9 cellular contexts compared by ENCODE assay signal in the genomic region with DNA sequence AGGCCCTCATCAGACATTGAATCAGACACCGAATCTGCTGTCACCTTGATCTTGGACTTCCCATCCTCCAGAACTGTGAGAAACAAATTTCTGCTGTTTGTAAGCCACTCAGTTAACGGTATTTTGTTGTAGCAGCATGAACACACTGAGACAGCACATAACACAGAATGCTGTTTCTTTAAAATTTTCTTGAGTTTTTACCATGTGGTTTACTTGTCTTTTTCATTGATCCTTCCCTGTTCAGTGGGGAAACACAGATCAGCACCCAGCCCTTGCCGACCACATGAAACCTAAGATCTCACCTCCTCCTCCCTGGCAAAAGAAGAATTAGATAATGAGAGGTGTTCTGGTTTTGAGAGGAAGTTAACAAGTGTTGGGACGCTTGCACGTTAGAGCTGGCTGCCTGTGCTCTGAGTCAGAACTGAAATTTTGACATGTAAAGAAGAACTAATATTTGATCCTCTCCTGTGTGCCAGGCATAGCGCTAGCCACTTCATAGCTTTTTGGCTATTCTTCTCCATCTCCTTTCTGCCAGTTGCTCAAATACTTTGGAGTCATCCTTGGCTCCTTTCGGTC.
DNase-seq lines count a peak whose midpoint lies in the region; ATAC-seq, FAIRE-seq and TF ChIP-seq lines count a peak whose summit lies in the region.
"Had no signal": no experiment of that assay in that cellular context is flagged by ENCODE, and none has a peak within 500 bp of the region (broad histone marks: within the 10 kb centered on the region; RNA-seq: fewer than 3 reads in every experiment).

No MANE protein-coding gene starts in this region.

- peak overlapping the region; percentile 97 for H3K27ac Mint-ChIP-seq in activated naive CD8-positive, alpha-beta T cell treated with anti-CD3 and anti-CD28 coated beads for 36 hours

- intact Hi-C loops in kidney (cut with DNase I), result no loop called here

- H2BK12ac ChIP-seq in mesenchymal stem cell (ENCODE audit: low read length in 2 of 2), result no peak overlapping the region

- TF ChIP-seq CTCF in kidney (IDR thresholded peaks at IDR 0.05; ENCODE audit: borderline replicate concordance, extremely low read depth, insufficient read depth), result no peak

- no peak overlapping the region for H3K4me2 ChIP-seq in mesenchymal stem cell (ENCODE audit: low read length, poor library complexity, severe bottlenecking)

- no peak overlapping the region for H4K91ac ChIP-seq in mesenchymal stem cell (ENCODE audit: low read length)

- ATAC-seq in GM21447 (IDR thresholded peaks at IDR 0.05; ENCODE audit: unreplicated experiment), result peak; percentile 44

- H3K9me3 ChIP-seq in kidney (ENCODE audit: control insufficient read depth in 1 of 2, low read length in 2 of 2) (no peaks in the 10 kb centered on the region), mesenchymal stem cell (ENCODE audit: control insufficient read depth, low read length) (no peaks in the 10 kb centered on the region)
- H3K9me3 ChIP-seq: colonic mucosa had no signal

- H3K27me3 ChIP-seq in mesenchymal stem cell (ENCODE audit: control insufficient read depth in 1 of 2, insufficient read depth in 1 of 2, low read length in 2 of 2), result no peaks in the 10 kb centered on the region
- H3K27me3 ChIP-seq: colonic mucosa had no signal

- H3K4ac ChIP-seq in mesenchymal stem cell (ENCODE audit: low read depth in 1 of 2, low read length in 2 of 2), result no peak overlapping the region

- no peak overlapping the region for H3K14ac ChIP-seq in mesenchymal stem cell (ENCODE audit: low read length in 2 of 2)

- H4K8ac ChIP-seq in mesenchymal stem cell (ENCODE audit: low read length), result no peak overlapping the region

- FAIRE-seq in kidney (lab: Jason Lieb, UNC), result no peak

- H2BK5ac ChIP-seq in mesenchymal stem cell (ENCODE audit: low read depth, low read length, poor library complexity, severe bottlenecking), result no peak overlapping the region

- H3K4me3 ChIP-seq in kidney (ENCODE audit: low read length in 2 of 2), result no peak overlapping the region
- H3K4me3 ChIP-seq in mesenchymal stem cell (ENCODE audit: insufficient read depth in 1 of 2, low read depth in 1 of 2, low read length in 2 of 2), result no peak overlapping the region
- H3K4me3 ChIP-seq: colonic mucosa had no signal

- peaks cover 6% of the 10 kb centered on the region for H3K79me1 ChIP-seq in mesenchymal stem cell (replicated peaks; ENCODE audit: low read length, poor library complexity, severe bottlenecking)

- no peak overlapping the region for H3K27ac ChIP-seq in kidney (ENCODE audit: low read depth in 2 of 2, low read length in 2 of 2)
- H3K27ac ChIP-seq in mesenchymal stem cell (ENCODE audit: low read length, poor library complexity, severe bottlenecking), result no peak overlapping the region
- H3K27ac ChIP-seq: colonic mucosa had no signal

- H3K36me3 ChIP-seq in kidney (ENCODE audit: control insufficient read depth in 1 of 2, insufficient read depth in 2 of 2, low read length in 2 of 2), result no peaks in the 10 kb centered on the region
- peaks cover 3 to 20% of the 10 kb centered on the region in 2 experiments for H3K36me3 ChIP-seq in mesenchymal stem cell (ENCODE audit: control insufficient read depth in 1 of 2, insufficient read depth in 2 of 2, low read depth in 1 of 2, low read length in 2 of 2)
- H3K36me3 ChIP-seq: colonic mucosa had no signal

- DNase-seq in MV-4-11 (lab: John Stamatoyannopoulos, UW), result peak; percentile 65
- peak; percentile 73 for DNase-seq in activated naive CD8-positive, alpha-beta T cell treated with anti-CD3 and anti-CD28 coated beads for 36 hours
- DNase-seq in stimulated activated CD8-positive, alpha-beta memory T cell treated with anti-CD3 and anti-CD28 coated beads, Interleukin-4, amount 100 ng/mL, for 24 hours (ENCODE audit: low read depth), result peak; percentile 24
- DNase-seq in kidney, result no peak
- no peak for DNase-seq in mesenchymal stem cell
- no peak for DNase-seq in GM19238 (ENCODE audit: insufficient read length, low spot score)
- DNase-seq in Ammon's horn (ENCODE audit: low spot score), result no peak
- DNase-seq: colonic mucosa had no signal

- no peak overlapping the region for H3K23ac ChIP-seq in mesenchymal stem cell (ENCODE audit: low read length in 2 of 2)

- H2BK15ac ChIP-seq in mesenchymal stem cell (ENCODE audit: low read depth, poor library complexity, severe bottlenecking), result no peak overlapping the region

- H3K9me3 Mint-ChIP-seq in activated naive CD8-positive, alpha-beta T cell treated with anti-CD3 and anti-CD28 coated beads for 36 hours, result peaks cover 10% of the 10 kb centered on the region

- peak overlapping the region; percentile 64 for H3K4me3 Mint-ChIP-seq in activated naive CD8-positive, alpha-beta T cell treated with anti-CD3 and anti-CD28 coated beads for 36 hours

- H3K27me3 Mint-ChIP-seq in activated naive CD8-positive, alpha-beta T cell treated with anti-CD3 and anti-CD28 coated beads for 36 hours, result no peaks in the 10 kb centered on the region

- H3K4me1 Mint-ChIP-seq in activated naive CD8-positive, alpha-beta T cell treated with anti-CD3 and anti-CD28 coated beads for 36 hours, result peaks cover 92% of the 10 kb centered on the region

- H3K18ac ChIP-seq in mesenchymal stem cell (ENCODE audit: low read depth in 1 of 2, low read length in 2 of 2), result no peak overlapping the region

- no peak overlapping the region for H3K9ac ChIP-seq in kidney (ENCODE audit: low read length in 2 of 2)
- no peak overlapping the region for H3K9ac ChIP-seq in mesenchymal stem cell (ENCODE audit: low read length)

- H2AFZ ChIP-seq in mesenchymal stem cell (ENCODE audit: low read depth, low read length), result no peak overlapping the region

- no peak overlapping the region for H2BK120ac ChIP-seq in mesenchymal stem cell (ENCODE audit: low read depth, low read length)

- 80% methylated on average over 6 of the region's 7 CpGs for WGBS in mesenchymal stem cell

- H3K36me3 Mint-ChIP-seq in activated naive CD8-positive, alpha-beta T cell treated with anti-CD3 and anti-CD28 coated beads for 36 hours, result peaks cover 72% of the 10 kb centered on the region

- H3K4me1 ChIP-seq in kidney (ENCODE audit: control insufficient read depth in 1 of 2, insufficient read depth in 1 of 2, low read depth in 1 of 2, low read length in 2 of 2) (peaks cover 28 to 29% of the 10 kb centered on the region in 2 donors), mesenchymal stem cell (ENCODE audit: control insufficient read depth, insufficient read depth, low read depth, low read length) (peaks cover 12% of the 10 kb centered on the region)

- no peak overlapping the region for H2AK5ac ChIP-seq in mesenchymal stem cell (ENCODE audit: low read length, severe bottlenecking)

Comparison
In these comparisons a context has a peak if more than half of its experiments do, and no peak if none do; other contexts are left out.
1. DNase-seq: peak in MV-4-11 (single experiment), activated naive CD8-positive, alpha-beta T cell treated with anti-CD3 and anti-CD28 coated beads for 36 hours (single experiment) and stimulated activated CD8-positive, alpha-beta memory T cell treated with anti-CD3 and anti-CD28 coated beads, Interleukin-4, amount 100 ng/mL, for 24 hours (single experiment); none in kidney (single experiment), mesenchymal stem cell (single experiment), GM19238 (single experiment) and Ammon's horn (single experiment).